Comparison of ENCODE assay signal across 11 cellular contexts in genomic region chr6:156848123-156848522, GRCh38.
DNase-seq lines count a peak whose midpoint lies in the region; ATAC-seq and TF ChIP-seq lines count a peak whose summit lies in the region.
"Had no signal": no experiment of that assay in that cellular context is flagged by ENCODE, and none has a peak within 500 bp of the region (broad histone marks: within the 10 kb centered on the region; RNA-seq: fewer than 3 reads in every experiment).

No MANE protein-coding gene starts in this region.

- intact Hi-C loops in IMR-90 (cut with micrococcal nuclease): no loop called here
- intact Hi-C loops in posterior cingulate gyrus (cut with DNase I): no loop called here

- H2AK5ac ChIP-seq in IMR-90 (ENCODE audit: low read depth, low read length) (no peak overlapping the region), mesenchymal stem cell (ENCODE audit: low read length, severe bottlenecking) (no peak overlapping the region)

- H4K5ac ChIP-seq in IMR-90 (ENCODE audit: low read depth, low read length): no peak overlapping the region

- H4K20me1 ChIP-seq in IMR-90 (ENCODE audit: insufficient read depth, low read length): peaks cover 70% of the 10 kb centered on the region

- H3K79me1 ChIP-seq in IMR-90 (ENCODE audit: low read depth in 1 of 2, low read length in 2 of 2) (peaks cover 30 to 68% of the 10 kb centered on the region in 2 experiments), mesenchymal stem cell (replicated peaks; ENCODE audit: low read length, poor library complexity, severe bottlenecking) (peaks cover 23% of the 10 kb centered on the region)

- TF ChIP-seq RAD21 in IMR-90 (IDR thresholded peaks at IDR 0.05; ENCODE audit: low read length): no peak

- H3K27ac Mint-ChIP-seq in chondrocyte (ENCODE audit: unreplicated experiment): peak overlapping the region; percentile 90
- H3K27ac Mint-ChIP-seq: activated CD4-positive, alpha-beta T cell treated with anti-CD3 and anti-CD28 coated beads, Interleukin-2, amount 10 ng/mL, durations not matched to agents 24 days and 14 days; activated T-helper 2 cell treated with anti-CD3 and anti-CD28 coated beads, Interferon-gamma antibody, Interleukin-2, Interleukin-4, amounts not matched to agents 10 μg/mL and 5 μg/mL and 100 μg/mL, durations not matched to agents 14 hours and 24 hours and 36 hours; T-helper 1 cell treated with Interleukin-12 subunit alpha and Interleukin-12 subunit beta and Interleukin-4 antibody, amounts not matched to agents 30 μg/mL and 1 μg/mL, for 36 hours had no signal

- no peak overlapping the region for H3K4ac ChIP-seq in IMR-90 (ENCODE audit: low read depth, low read length)
- no peak overlapping the region for H3K4ac ChIP-seq in mesenchymal stem cell (ENCODE audit: low read depth in 1 of 2, low read length in 2 of 2)

- H2BK15ac ChIP-seq in IMR-90 (ENCODE audit: low read depth, low read length): no peak overlapping the region
- no peak overlapping the region for H2BK15ac ChIP-seq in mesenchymal stem cell (ENCODE audit: low read depth, poor library complexity, severe bottlenecking)

- POLR2A ChIA-PET in IMR-90 (lab: Charles Lee; ENCODE audit: unreplicated experiment): no interaction called here

- H3K36me3 ChIP-seq in BE2C: no peaks in the 10 kb centered on the region
- no peaks in the 10 kb centered on the region for H3K36me3 ChIP-seq in IMR-90 (ENCODE audit: control insufficient read depth, insufficient read depth, low read length)
- no peaks in the 10 kb centered on the region for H3K36me3 ChIP-seq in mesenchymal stem cell (ENCODE audit: control insufficient read depth in 1 of 2, insufficient read depth in 2 of 2, low read depth in 1 of 2, low read length in 2 of 2)

- H4K91ac ChIP-seq in IMR-90 (ENCODE audit: insufficient read depth, low read depth, low read length) (no peak overlapping the region), mesenchymal stem cell (ENCODE audit: low read length) (no peak overlapping the region)

- H3K4me2 ChIP-seq in IMR-90 (ENCODE audit: low read depth, low read length) (peak overlapping the region; percentile 21; the same call in 1 of the 2 replicates), mesenchymal stem cell (ENCODE audit: low read length, poor library complexity, severe bottlenecking) (no peak overlapping the region)

- no peak overlapping the region for H2BK12ac ChIP-seq in mesenchymal stem cell (ENCODE audit: low read length in 2 of 2)

- no peaks in the 10 kb centered on the region for H3K27me3 ChIP-seq in BE2C
- H3K27me3 ChIP-seq in IMR-90 (ENCODE audit: control insufficient read depth, insufficient read depth, low read length): no peaks in the 10 kb centered on the region
- no peaks in the 10 kb centered on the region for H3K27me3 ChIP-seq in mesenchymal stem cell (ENCODE audit: control insufficient read depth in 1 of 2, insufficient read depth in 1 of 2, low read length in 2 of 2)

- H2AFZ ChIP-seq in IMR-90 (replicated peaks; ENCODE audit: low read length, poor library complexity): no peak overlapping the region
- H2AFZ ChIP-seq in mesenchymal stem cell (ENCODE audit: low read depth, low read length): no peak overlapping the region

- dilution Hi-C loops in IMR-90 (cut with HindIII; ENCODE audit: low sequenced_read_pairs, unreplicated experiment): no loop called here

- peak overlapping the region; percentile 25 for H3K4me3 ChIP-seq in BE2C (ENCODE audit: low read depth, low read length)
- no peak overlapping the region for H3K4me3 ChIP-seq in IMR-90 (ENCODE audit: insufficient read depth, low read depth, low read length)
- H3K4me3 ChIP-seq in mesenchymal stem cell (ENCODE audit: insufficient read depth in 1 of 2, low read depth in 1 of 2, low read length in 2 of 2): no peak overlapping the region

- CTCF ChIA-PET in IMR-90 (lab: Yijun Ruan, JAX): no interaction called here

- no peak for TF ChIP-seq CTCF in BE2C (IDR thresholded peaks at IDR 0.05; ENCODE audit: low read depth, low read length)
- TF ChIP-seq CTCF in IMR-90 (conservative IDR thresholded peaks at IDR 0.05; ENCODE audit: low read depth, low read length): no peak
- TF ChIP-seq CTCF in chondrocyte (IDR thresholded peaks at IDR 0.05): no peak

- TF ChIP-seq POLR2A in IMR-90 (IDR thresholded peaks at IDR 0.05; ENCODE audit: low read depth, low read length) (no peak), GM18505 (IDR thresholded peaks at IDR 0.05; ENCODE audit: borderline replicate concordance, extremely low read depth, insufficient read depth, insufficient read length) (no peak)

- H3K9me3 ChIP-seq in BE2C: no peaks in the 10 kb centered on the region
- H3K9me3 ChIP-seq in IMR-90 (ENCODE audit: control insufficient read depth, insufficient read depth, low read length): no peaks in the 10 kb centered on the region
- H3K9me3 ChIP-seq in mesenchymal stem cell (ENCODE audit: control insufficient read depth, low read length): no peaks in the 10 kb centered on the region

- no peak overlapping the region for H2AK9ac ChIP-seq in IMR-90 (replicated peaks; ENCODE audit: low read depth, low read length, poor library complexity)

- no peak overlapping the region for H3K23ac ChIP-seq in IMR-90 (ENCODE audit: low read depth, low read length)
- no peak overlapping the region for H3K23ac ChIP-seq in mesenchymal stem cell (ENCODE audit: low read length in 2 of 2)

- H3K18ac ChIP-seq in IMR-90 (ENCODE audit: low read depth, low read length) (no peak overlapping the region), mesenchymal stem cell (ENCODE audit: low read depth in 1 of 2, low read length in 2 of 2) (no peak overlapping the region)

- no peak overlapping the region for H3K56ac ChIP-seq in IMR-90 (ENCODE audit: extremely low read depth, insufficient read depth, low read length)

- H3K9ac ChIP-seq in IMR-90 (ENCODE audit: low read depth, low read length): no peak overlapping the region
- no peak overlapping the region for H3K9ac ChIP-seq in mesenchymal stem cell (ENCODE audit: low read length)

- H3K36me3 Mint-ChIP-seq in chondrocyte (ENCODE audit: low read depth): no peaks in the 10 kb centered on the region

- DNase-seq in BE2C (no peak), IMR-90 (no peak), chondrocyte (ENCODE audit: low spot score) (no peak), myocyte (ENCODE audit: low read depth) (peak; percentile 23), mesenchymal stem cell (no peak), posterior cingulate gyrus (no peak)
- no peak for DNase-seq in stimulated activated CD4-positive, alpha-beta T cell treated with anti-CD3 and anti-CD28 coated beads, Interleukin-4, amount 100 ng/mL, for 4 hours
- DNase-seq: activated CD4-positive, alpha-beta T cell treated with anti-CD3 and anti-CD28 coated beads, Interleukin-2, amount 10 ng/mL, durations not matched to agents 24 days and 14 days had no signal

- BruUV-seq in IMR-90 (replicated peaks; lab: Mats Ljungman, UMichigan): no TSS peak

- no peak overlapping the region for H2BK20ac ChIP-seq in IMR-90 (ENCODE audit: low read depth, low read length)

- no peaks in the 10 kb centered on the region for H3K27me3 Mint-ChIP-seq in chondrocyte (ENCODE audit: low read depth)
- H3K27me3 Mint-ChIP-seq: activated CD4-positive, alpha-beta T cell treated with anti-CD3 and anti-CD28 coated beads, Interleukin-2, amount 10 ng/mL, durations not matched to agents 24 days and 14 days had no signal

- no peak overlapping the region for H2BK120ac ChIP-seq in IMR-90 (ENCODE audit: low read depth, low read length)
- H2BK120ac ChIP-seq in mesenchymal stem cell (ENCODE audit: low read depth, low read length): no peak overlapping the region

- peaks cover 22% of the 10 kb centered on the region for H3K9me1 ChIP-seq in IMR-90 (ENCODE audit: insufficient read depth, low read length)

- H4K8ac ChIP-seq in IMR-90 (ENCODE audit: low read depth in 2 of 2, low read length in 2 of 2): no peak overlapping the region
- H4K8ac ChIP-seq in mesenchymal stem cell (ENCODE audit: low read length): no peak overlapping the region

- H2BK5ac ChIP-seq in IMR-90 (ENCODE audit: low read depth, low read length, poor library complexity, severe bottlenecking): no peak overlapping the region
- no peak overlapping the region for H2BK5ac ChIP-seq in mesenchymal stem cell (ENCODE audit: low read depth, low read length, poor library complexity, severe bottlenecking)

- peak overlapping the region; percentile 37 for H3K4me3 Mint-ChIP-seq in chondrocyte (ENCODE audit: unreplicated experiment)
- H3K4me3 Mint-ChIP-seq: activated CD4-positive, alpha-beta T cell treated with anti-CD3 and anti-CD28 coated beads, Interleukin-2, amount 10 ng/mL, durations not matched to agents 24 days and 14 days; T-helper 1 cell treated with Interleukin-12 subunit alpha and Interleukin-12 subunit beta and Interleukin-4 antibody, amounts not matched to agents 30 μg/mL and 1 μg/mL, for 36 hours had no signal

- no peak overlapping the region for H3K14ac ChIP-seq in IMR-90 (replicated peaks; ENCODE audit: low read depth, low read length)
- no peak overlapping the region for H3K14ac ChIP-seq in mesenchymal stem cell (ENCODE audit: low read length in 2 of 2)

- H3K9me3 Mint-ChIP-seq in chondrocyte (ENCODE audit: low read depth): no peaks in the 10 kb centered on the region
- H3K9me3 Mint-ChIP-seq: activated CD4-positive, alpha-beta T cell treated with anti-CD3 and anti-CD28 coated beads, Interleukin-2, amount 10 ng/mL, durations not matched to agents 24 days and 14 days; activated T-helper 2 cell treated with anti-CD3 and anti-CD28 coated beads, Interferon-gamma antibody, Interleukin-2, Interleukin-4, amounts not matched to agents 10 μg/mL and 5 μg/mL and 100 μg/mL, durations not matched to agents 14 hours and 24 hours and 36 hours; T-helper 1 cell treated with Interleukin-12 subunit alpha and Interleukin-12 subunit beta and Interleukin-4 antibody, amounts not matched to agents 30 μg/mL and 1 μg/mL, for 36 hours had no signal

- peaks cover 83% of the 10 kb centered on the region for H3K4me1 Mint-ChIP-seq in chondrocyte (ENCODE audit: low read depth)

- peaks cover 35% of the 10 kb centered on the region for H3K4me1 ChIP-seq in BE2C
- peaks cover 24% of the 10 kb centered on the region for H3K4me1 ChIP-seq in IMR-90 (ENCODE audit: control insufficient read depth, insufficient read depth, low read length)
- H3K4me1 ChIP-seq in mesenchymal stem cell (ENCODE audit: control insufficient read depth, insufficient read depth, low read depth, low read length): peaks cover 6% of the 10 kb centered on the region

- H3K27ac ChIP-seq in IMR-90 (ENCODE audit: insufficient read depth, low read length): no peak overlapping the region
- no peak overlapping the region for H3K27ac ChIP-seq in mesenchymal stem cell (ENCODE audit: low read length, poor library complexity, severe bottlenecking)

- ATAC-seq in IMR-90 (ENCODE audit: low read depth): no peak
- ATAC-seq in GM18505 (IDR thresholded peaks at IDR 0.05; ENCODE audit: unreplicated experiment): no peak

- in situ Hi-C loops in IMR-90 (cut with MboI; ENCODE audit: low sequenced_read_pairs): no loop called here

- no CpG with 5 or more reads among the region's 3 CpGs for WGBS in IMR-90 (ENCODE audit: extremely low coverage in 2 of 2, insufficient read length in 1 of 2), 2 experiments
- 95% methylated on average over 3 of the region's 3 CpGs for WGBS in mesenchymal stem cell

TF ChIP-seq in IMR-90, 13 proteins besides CTCF, POLR2A, EP300 and RAD21 (continues in another document):
- no peak for TF ChIP-seq NFE2L2 (IDR thresholded peaks at IDR 0.05; ENCODE audit: low read depth, low read length)
- no peak for TF ChIP-seq MAFK (IDR thresholded peaks at IDR 0.05; ENCODE audit: low read depth, low read length)
- TF ChIP-seq MXI1 (IDR thresholded peaks at IDR 0.05; ENCODE audit: borderline replicate concordance, low read depth, low read length): no peak
